ENCODE assay signal across 21 cellular contexts in the genomic region with DNA sequence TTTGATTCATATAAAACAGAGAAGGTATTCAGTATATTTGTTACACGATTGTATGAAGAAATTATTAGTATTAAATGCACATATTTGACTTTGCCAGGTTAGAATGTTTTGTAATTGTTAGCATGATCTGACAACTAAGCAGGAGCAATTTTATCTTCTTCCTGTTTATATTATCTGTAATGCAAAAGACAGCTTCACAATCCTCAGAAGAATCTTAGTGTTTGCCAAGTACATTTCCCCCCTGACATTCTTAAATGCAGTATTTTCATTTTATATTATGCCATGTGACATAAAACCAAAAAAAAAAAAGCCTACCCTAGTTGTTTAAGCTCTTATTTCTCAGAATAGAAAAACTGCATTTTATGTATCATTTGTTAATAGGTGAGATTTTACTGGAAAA.
"Had no signal": no experiment of that assay in that cellular context is flagged by ENCODE, and none has a peak within 500 bp of the region (broad histone marks: within the 10 kb centered on the region; RNA-seq: fewer than 3 reads in every experiment).

No MANE protein-coding gene starts in this region.

- H3K9me3 Mint-ChIP-seq: activated naive CD8-positive, alpha-beta T cell treated with anti-CD3 and anti-CD28 coated beads for 36 hours had no signal

- ATAC-seq: activated CD4-positive, alpha-beta T cell treated with anti-CD3 and anti-CD28 coated beads for 36 hours; activated T-cell treated with anti-CD3 and anti-CD28 coated beads, Interleukin-2, amount 50 U/mL, for 72 hours; mucosa of descending colon; natural killer cell; right cardiac atrium; T-cell had no signal

- H3K4me1 Mint-ChIP-seq: activated CD4-positive, alpha-beta memory T cell treated with anti-CD3 and anti-CD28 coated beads, Interleukin-2, amount 10 ng/mL, durations not matched to agents 7 days and 5 days; activated CD4-positive, alpha-beta T cell treated with anti-CD3 and anti-CD28 coated beads for 36 hours; activated naive CD8-positive, alpha-beta T cell treated with anti-CD3 and anti-CD28 coated beads for 36 hours; natural killer cell; T-cell had no signal

- H3K27me3 ChIP-seq: cardiac muscle cell, colonic mucosa, foreskin keratinocyte had no signal

- H3K36me3 ChIP-seq: cardiac muscle cell, colonic mucosa, WERI-Rb-1 had no signal

- FAIRE-seq: islet of Langerhans had no signal

- H3K27ac ChIP-seq: cardiac muscle cell, colonic mucosa, WERI-Rb-1 had no signal

- H3K27me3 Mint-ChIP-seq: activated CD4-positive, alpha-beta memory T cell treated with anti-CD3 and anti-CD28 coated beads, Interleukin-2, amount 10 ng/mL, durations not matched to agents 7 days and 5 days; activated CD4-positive, alpha-beta T cell treated with anti-CD3 and anti-CD28 coated beads for 36 hours; activated naive CD8-positive, alpha-beta T cell treated with anti-CD3 and anti-CD28 coated beads for 36 hours; progenitor cell of endocrine pancreas; T-cell had no signal

- DNase-seq: activated CD4-positive, alpha-beta memory T cell treated with anti-CD3 and anti-CD28 coated beads, Interleukin-2, amount 10 ng/mL, durations not matched to agents 7 days and 5 days; activated CD4-positive, alpha-beta T cell treated with anti-CD3 and anti-CD28 coated beads for 36 hours; activated gamma-delta T cell treated with Interleukin-2 at 50 U/mL for 16 hours; activated naive CD8-positive, alpha-beta T cell treated with anti-CD3 and anti-CD28 coated beads for 36 hours; activated T-cell treated with anti-CD3 and anti-CD28 coated beads, Interleukin-2, amount 50 U/mL, for 72 hours; aorta; colonic mucosa; foreskin keratinocyte; mucosa of descending colon; natural killer cell; right cardiac atrium; stimulated activated CD4-positive, alpha-beta T cell treated with anti-CD3 and anti-CD28 coated beads, Interleukin-2, amount 100 ng/mL, for 24 hours; stimulated activated naive CD4-positive, alpha-beta T cell; substantia nigra; T-cell; T1000; trophoblast cell; WERI-Rb-1 had no signal

- H3K4me3 ChIP-seq: cardiac muscle cell, colonic mucosa, mucosa of descending colon had no signal

- H3K4me3 Mint-ChIP-seq: activated CD4-positive, alpha-beta memory T cell treated with anti-CD3 and anti-CD28 coated beads, Interleukin-2, amount 10 ng/mL, durations not matched to agents 7 days and 5 days; activated CD4-positive, alpha-beta T cell treated with anti-CD3 and anti-CD28 coated beads for 36 hours; activated naive CD8-positive, alpha-beta T cell treated with anti-CD3 and anti-CD28 coated beads for 36 hours; activated T-cell treated with anti-CD3 and anti-CD28 coated beads, Interleukin-2, amount 50 U/mL, for 72 hours; natural killer cell; T-cell had no signal

- H3K9me3 ChIP-seq: colonic mucosa, mucosa of descending colon had no signal

- H3K27ac Mint-ChIP-seq: activated CD4-positive, alpha-beta memory T cell treated with anti-CD3 and anti-CD28 coated beads, Interleukin-2, amount 10 ng/mL, durations not matched to agents 7 days and 5 days; activated CD4-positive, alpha-beta T cell treated with anti-CD3 and anti-CD28 coated beads for 36 hours; activated naive CD8-positive, alpha-beta T cell treated with anti-CD3 and anti-CD28 coated beads for 36 hours; activated T-cell treated with anti-CD3 and anti-CD28 coated beads, Interleukin-2, amount 50 U/mL, for 72 hours; natural killer cell; T-cell had no signal

- H3K36me3 Mint-ChIP-seq: activated naive CD8-positive, alpha-beta T cell treated with anti-CD3 and anti-CD28 coated beads for 36 hours; natural killer cell; T-cell had no signal

- H3K4me1 ChIP-seq: colonic mucosa, foreskin keratinocyte had no signal
